Comparison of ENCODE assay signal across 2 cellular contexts in the genomic region with DNA sequence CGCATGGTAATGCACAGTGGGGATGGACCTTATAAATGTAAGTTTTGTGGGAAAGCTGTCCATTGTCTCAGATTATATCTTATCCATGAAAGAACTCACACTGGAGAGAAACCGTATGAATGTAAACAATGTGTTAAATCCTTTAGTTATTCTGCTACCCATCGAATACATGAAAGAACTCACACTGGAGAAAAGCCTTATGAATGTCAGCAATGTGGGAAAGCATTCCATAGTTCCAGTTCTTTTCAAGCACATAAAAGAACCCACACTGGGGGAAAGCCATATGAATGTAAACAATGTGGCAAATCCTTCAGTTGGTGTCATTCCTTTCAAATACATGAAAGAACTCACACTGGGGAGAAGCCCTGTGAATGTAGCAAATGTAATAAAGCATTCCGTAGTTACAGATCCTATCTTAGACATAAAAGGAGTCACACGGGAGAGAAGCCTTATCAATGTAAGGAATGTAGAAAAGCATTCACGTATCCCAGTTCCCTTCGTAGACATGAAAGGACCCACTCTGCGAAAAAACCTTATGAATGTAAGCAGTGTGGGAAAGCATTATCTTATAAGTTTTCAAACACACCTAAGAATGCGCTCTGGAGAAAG.
TF ChIP-seq lines count a peak whose summit lies in the region.

No MANE protein-coding gene starts in this region.

TF ChIP-seq in HepG2, 621 proteins besides CTCF, POLR2A, EP300 and RAD21:
- TF ChIP-seq, protein P1, sequence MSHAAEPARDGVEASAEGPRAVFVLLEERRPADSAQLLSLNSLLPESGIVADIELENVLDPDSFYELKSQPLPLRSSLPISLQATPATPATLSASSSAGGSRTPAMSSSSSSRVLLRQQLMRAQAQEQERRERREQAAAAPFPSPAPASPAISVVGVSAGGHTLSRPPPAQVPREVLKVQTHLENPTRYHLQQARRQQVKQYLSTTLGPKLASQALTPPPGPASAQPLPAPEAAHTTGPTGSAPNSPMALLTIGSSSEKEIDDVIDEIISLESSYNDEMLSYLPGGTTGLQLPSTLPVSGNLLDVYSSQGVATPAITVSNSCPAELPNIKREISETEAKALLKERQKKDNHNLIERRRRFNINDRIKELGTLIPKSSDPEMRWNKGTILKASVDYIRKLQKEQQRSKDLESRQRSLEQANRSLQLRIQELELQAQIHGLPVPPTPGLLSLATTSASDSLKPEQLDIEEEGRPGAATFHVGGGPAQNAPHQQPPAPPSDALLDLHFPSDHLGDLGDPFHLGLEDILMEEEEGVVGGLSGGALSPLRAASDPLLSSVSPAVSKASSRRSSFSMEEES (CRISPR knock-in tag; IDR thresholded peaks at IDR 0.05) = no peak
- TF ChIP-seq, protein P2, sequence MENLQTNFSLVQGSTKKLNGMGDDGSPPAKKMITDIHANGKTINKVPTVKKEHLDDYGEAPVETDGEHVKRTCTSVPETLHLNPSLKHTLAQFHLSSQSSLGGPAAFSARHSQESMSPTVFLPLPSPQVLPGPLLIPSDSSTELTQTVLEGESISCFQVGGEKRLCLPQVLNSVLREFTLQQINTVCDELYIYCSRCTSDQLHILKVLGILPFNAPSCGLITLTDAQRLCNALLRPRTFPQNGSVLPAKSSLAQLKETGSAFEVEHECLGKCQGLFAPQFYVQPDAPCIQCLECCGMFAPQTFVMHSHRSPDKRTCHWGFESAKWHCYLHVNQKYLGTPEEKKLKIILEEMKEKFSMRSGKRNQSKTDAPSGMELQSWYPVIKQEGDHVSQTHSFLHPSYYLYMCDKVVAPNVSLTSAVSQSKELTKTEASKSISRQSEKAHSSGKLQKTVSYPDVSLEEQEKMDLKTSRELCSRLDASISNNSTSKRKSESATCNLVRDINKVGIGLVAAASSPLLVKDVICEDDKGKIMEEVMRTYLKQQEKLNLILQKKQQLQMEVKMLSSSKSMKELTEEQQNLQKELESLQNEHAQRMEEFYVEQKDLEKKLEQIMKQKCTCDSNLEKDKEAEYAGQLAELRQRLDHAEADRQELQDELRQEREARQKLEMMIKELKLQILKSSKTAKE (CRISPR knock-in tag; IDR thresholded peaks at IDR 0.05; ENCODE audit: borderline replicate concordance) = no peak
- TF ChIP-seq, protein P3, sequence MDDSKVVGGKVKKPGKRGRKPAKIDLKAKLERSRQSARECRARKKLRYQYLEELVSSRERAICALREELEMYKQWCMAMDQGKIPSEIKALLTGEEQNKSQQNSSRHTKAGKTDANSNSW (CRISPR knock-in tag; IDR thresholded peaks at IDR 0.05; ENCODE audit: borderline replicate concordance) = no peak
- no peak for TF ChIP-seq NR2F6 (IDR thresholded peaks at IDR 0.05)
- TF ChIP-seq NR2F6 (CRISPR knock-in tag; IDR thresholded peaks at IDR 0.05) = no peak
- no peak for TF ChIP-seq GABPA (IDR thresholded peaks at IDR 0.05; ENCODE audit: low read depth, low read length)
- TF ChIP-seq GABPA (CRISPR knock-in tag; IDR thresholded peaks at IDR 0.05; ENCODE audit: low read depth) = no peak
- no peak for TF ChIP-seq SIX4 (CRISPR knock-in tag; IDR thresholded peaks at IDR 0.05)
- no peak for TF ChIP-seq ZNF383 (CRISPR knock-in tag; IDR thresholded peaks at IDR 0.05; ENCODE audit: borderline replicate concordance)
- TF ChIP-seq ISX (CRISPR knock-in tag; conservative IDR thresholded peaks at IDR 0.05) = no peak
- no peak for TF ChIP-seq KDM6A (CRISPR knock-in tag; IDR thresholded peaks at IDR 0.05; ENCODE audit: low read depth)
- TF ChIP-seq, protein P4, sequence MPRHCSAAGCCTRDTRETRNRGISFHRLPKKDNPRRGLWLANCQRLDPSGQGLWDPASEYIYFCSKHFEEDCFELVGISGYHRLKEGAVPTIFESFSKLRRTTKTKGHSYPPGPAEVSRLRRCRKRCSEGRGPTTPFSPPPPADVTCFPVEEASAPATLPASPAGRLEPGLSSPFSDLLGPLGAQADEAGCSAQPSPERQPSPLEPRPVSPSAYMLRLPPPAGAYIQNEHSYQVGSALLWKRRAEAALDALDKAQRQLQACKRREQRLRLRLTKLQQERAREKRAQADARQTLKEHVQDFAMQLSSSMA (CRISPR knock-in tag; IDR thresholded peaks at IDR 0.05) = no peak
- TF ChIP-seq, protein P5, sequence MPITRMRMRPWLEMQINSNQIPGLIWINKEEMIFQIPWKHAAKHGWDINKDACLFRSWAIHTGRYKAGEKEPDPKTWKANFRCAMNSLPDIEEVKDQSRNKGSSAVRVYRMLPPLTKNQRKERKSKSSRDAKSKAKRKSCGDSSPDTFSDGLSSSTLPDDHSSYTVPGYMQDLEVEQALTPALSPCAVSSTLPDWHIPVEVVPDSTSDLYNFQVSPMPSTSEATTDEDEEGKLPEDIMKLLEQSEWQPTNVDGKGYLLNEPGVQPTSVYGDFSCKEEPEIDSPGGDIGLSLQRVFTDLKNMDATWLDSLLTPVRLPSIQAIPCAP (CRISPR knock-in tag; IDR thresholded peaks at IDR 0.05; ENCODE audit: low read depth) = no peak
- no peak for TF ChIP-seq MAFG (CRISPR knock-in tag; IDR thresholded peaks at IDR 0.05)
- no peak for TF ChIP-seq NONO (IDR thresholded peaks at IDR 0.05)
- no peak for TF ChIP-seq NONO (CRISPR knock-in tag; conservative IDR thresholded peaks at IDR 0.05)
- no peak for TF ChIP-seq SAFB2 (CRISPR knock-in tag; IDR thresholded peaks at IDR 0.05; ENCODE audit: borderline replicate concordance, low read depth)
- TF ChIP-seq ZBTB42 (CRISPR knock-in tag; IDR thresholded peaks at IDR 0.05) = no peak

TF ChIP-seq in K562, 482 proteins besides CTCF, POLR2A, EP300 and RAD21:
- TF ChIP-seq, protein P6, sequence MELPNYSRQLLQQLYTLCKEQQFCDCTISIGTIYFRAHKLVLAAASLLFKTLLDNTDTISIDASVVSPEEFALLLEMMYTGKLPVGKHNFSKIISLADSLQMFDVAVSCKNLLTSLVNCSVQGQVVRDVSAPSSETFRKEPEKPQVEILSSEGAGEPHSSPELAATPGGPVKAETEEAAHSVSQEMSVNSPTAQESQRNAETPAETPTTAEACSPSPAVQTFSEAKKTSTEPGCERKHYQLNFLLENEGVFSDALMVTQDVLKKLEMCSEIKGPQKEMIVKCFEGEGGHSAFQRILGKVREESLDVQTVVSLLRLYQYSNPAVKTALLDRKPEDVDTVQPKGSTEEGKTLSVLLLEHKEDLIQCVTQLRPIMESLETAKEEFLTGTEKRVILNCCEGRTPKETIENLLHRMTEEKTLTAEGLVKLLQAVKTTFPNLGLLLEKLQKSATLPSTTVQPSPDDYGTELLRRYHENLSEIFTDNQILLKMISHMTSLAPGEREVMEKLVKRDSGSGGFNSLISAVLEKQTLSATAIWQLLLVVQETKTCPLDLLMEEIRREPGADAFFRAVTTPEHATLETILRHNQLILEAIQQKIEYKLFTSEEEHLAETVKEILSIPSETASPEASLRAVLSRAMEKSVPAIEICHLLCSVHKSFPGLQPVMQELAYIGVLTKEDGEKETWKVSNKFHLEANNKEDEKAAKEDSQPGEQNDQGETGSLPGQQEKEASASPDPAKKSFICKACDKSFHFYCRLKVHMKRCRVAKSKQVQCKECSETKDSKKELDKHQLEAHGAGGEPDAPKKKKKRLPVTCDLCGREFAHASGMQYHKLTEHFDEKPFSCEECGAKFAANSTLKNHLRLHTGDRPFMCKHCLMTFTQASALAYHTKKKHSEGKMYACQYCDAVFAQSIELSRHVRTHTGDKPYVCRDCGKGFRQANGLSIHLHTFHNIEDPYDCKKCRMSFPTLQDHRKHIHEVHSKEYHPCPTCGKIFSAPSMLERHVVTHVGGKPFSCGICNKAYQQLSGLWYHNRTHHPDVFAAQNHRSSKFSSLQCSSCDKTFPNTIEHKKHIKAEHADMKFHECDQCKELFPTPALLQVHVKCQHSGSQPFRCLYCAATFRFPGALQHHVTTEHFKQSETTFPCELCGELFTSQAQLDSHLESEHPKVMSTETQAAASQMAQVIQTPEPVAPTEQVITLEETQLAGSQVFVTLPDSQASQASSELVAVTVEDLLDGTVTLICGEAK (IDR thresholded peaks at IDR 0.05) = no peak
- TF ChIP-seq, protein P6 (CRISPR knock-in tag; IDR thresholded peaks at IDR 0.05) = no peak
- peak; percentile 55; the same call in 1 of the 2 replicates for TF ChIP-seq ZNF274 (IDR thresholded peaks at IDR 0.05; ENCODE audit: borderline replicate concordance, low read depth, low read length)
- TF ChIP-seq, protein P7, sequence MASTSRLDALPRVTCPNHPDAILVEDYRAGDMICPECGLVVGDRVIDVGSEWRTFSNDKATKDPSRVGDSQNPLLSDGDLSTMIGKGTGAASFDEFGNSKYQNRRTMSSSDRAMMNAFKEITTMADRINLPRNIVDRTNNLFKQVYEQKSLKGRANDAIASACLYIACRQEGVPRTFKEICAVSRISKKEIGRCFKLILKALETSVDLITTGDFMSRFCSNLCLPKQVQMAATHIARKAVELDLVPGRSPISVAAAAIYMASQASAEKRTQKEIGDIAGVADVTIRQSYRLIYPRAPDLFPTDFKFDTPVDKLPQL (IDR thresholded peaks at IDR 0.05; ENCODE audit: extremely low read depth, insufficient read length) = no peak
- TF ChIP-seq DIDO1 (tag; IDR thresholded peaks at IDR 0.05; ENCODE audit: low read depth) = no peak
- TF ChIP-seq, protein P8, sequence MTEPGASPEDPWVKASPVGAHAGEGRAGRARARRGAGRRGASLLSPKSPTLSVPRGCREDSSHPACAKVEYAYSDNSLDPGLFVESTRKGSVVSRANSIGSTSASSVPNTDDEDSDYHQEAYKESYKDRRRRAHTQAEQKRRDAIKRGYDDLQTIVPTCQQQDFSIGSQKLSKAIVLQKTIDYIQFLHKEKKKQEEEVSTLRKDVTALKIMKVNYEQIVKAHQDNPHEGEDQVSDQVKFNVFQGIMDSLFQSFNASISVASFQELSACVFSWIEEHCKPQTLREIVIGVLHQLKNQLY (CRISPR knock-in tag; conservative IDR thresholded peaks at IDR 0.05) = no peak
